In genomic region chr6:167750956-167751358, GRCh38 we compare ENCODE assay signal across 11 cellular contexts.
DNase-seq lines count a peak whose midpoint lies in the region; ATAC-seq and TF ChIP-seq lines count a peak whose summit lies in the region.
"Had no signal": no experiment of that assay in that cellular context is flagged by ENCODE, and none has a peak within 500 bp of the region (broad histone marks: within the 10 kb centered on the region; RNA-seq: fewer than 3 reads in every experiment).

No MANE protein-coding gene starts in this region.

- H3K27me3 ChIP-seq in gastroesophageal sphincter (peaks cover 1% of the 10 kb centered on the region), WERI-Rb-1 (ENCODE audit: insufficient read depth, low read depth, severe bottlenecking) (no peaks in the 10 kb centered on the region)

- WGBS in gastroesophageal sphincter (ENCODE audit: low coverage in 1 of 2), 2 donors: 27% methylated on average over 2 of the region's 4 CpGs; no CpG with 5 or more reads in 1 of the 2 donors

- DNase-seq in natural killer cell treated with Interleukin-12 subunit alpha and Interleukin-12 subunit beta and Interleukin-15 and Interleukin-18, amount 100 ng/mL, for 72 hours (ENCODE audit: low spot score): peak; percentile 56
- DNase-seq in natural killer cell (no peak), medulla oblongata (ENCODE audit: extremely low spot score) (peak; percentile 48), AG08396 (ENCODE audit: low spot score) (no peak), WERI-Rb-1 (no peak)
- DNase-seq in activated T-helper 2 cell treated with anti-CD3 and anti-CD28 coated beads, Interferon-gamma antibody, Interleukin-2, Interleukin-4, amounts not matched to agents 10 μg/mL and 5 μg/mL and 100 μg/mL, durations not matched to agents 14 hours and 24 hours and 36 hours (ENCODE audit: low spot score): no peak
- DNase-seq: amniotic stem cell, NCI-H187 treated with DMSO at 0.1 percent for 48 hours, SK-N-SH had no signal

- H3K4me3 ChIP-seq in gastroesophageal sphincter: no peak overlapping the region
- no peak overlapping the region for H3K4me3 ChIP-seq in WERI-Rb-1 (ENCODE audit: low read depth, low read length)

- H3K27ac Mint-ChIP-seq in natural killer cell treated with Interleukin-12 subunit alpha and Interleukin-12 subunit beta and Interleukin-15 and Interleukin-18, amount 100 ng/mL, for 72 hours: no peak overlapping the region
- no peak overlapping the region for H3K27ac Mint-ChIP-seq in natural killer cell
- H3K27ac Mint-ChIP-seq in activated T-helper 2 cell treated with anti-CD3 and anti-CD28 coated beads, Interferon-gamma antibody, Interleukin-2, Interleukin-4, amounts not matched to agents 10 μg/mL and 5 μg/mL and 100 μg/mL, durations not matched to agents 14 hours and 24 hours and 36 hours: no peak overlapping the region

- H3K36me3 ChIP-seq in gastroesophageal sphincter: no peaks in the 10 kb centered on the region
- H3K36me3 ChIP-seq in WERI-Rb-1: no peaks in the 10 kb centered on the region

- H3K27ac ChIP-seq in gastroesophageal sphincter: peak overlapping the region in 1 of 4 donors; percentile 31
- H3K27ac ChIP-seq in WERI-Rb-1: no peak overlapping the region

- TF ChIP-seq CTCF in natural killer cell (IDR thresholded peaks at IDR 0.05) (no peak), gastroesophageal sphincter (IDR thresholded peaks at IDR 0.05) (no peak), WERI-Rb-1 (IDR thresholded peaks at IDR 0.05; ENCODE audit: low read depth, low read length) (no peak)

- H3K4me1 Mint-ChIP-seq in natural killer cell treated with Interleukin-12 subunit alpha and Interleukin-12 subunit beta and Interleukin-15 and Interleukin-18, amount 100 ng/mL, for 72 hours (ENCODE audit: low read depth in 2 of 2): no peaks in the 10 kb centered on the region
- no peaks in the 10 kb centered on the region for H3K4me1 Mint-ChIP-seq in natural killer cell
- no peaks in the 10 kb centered on the region for H3K4me1 Mint-ChIP-seq in activated T-helper 2 cell treated with anti-CD3 and anti-CD28 coated beads, Interferon-gamma antibody, Interleukin-2, Interleukin-4, amounts not matched to agents 10 μg/mL and 5 μg/mL and 100 μg/mL, durations not matched to agents 14 hours and 24 hours and 36 hours (ENCODE audit: low read depth)

- ATAC-seq in natural killer cell treated with Interleukin-12 subunit alpha and Interleukin-12 subunit beta and Interleukin-15 and Interleukin-18, amount 100 ng/mL, for 72 hours: no peak
- ATAC-seq in natural killer cell (no peak), gastroesophageal sphincter (peak; percentile 65), GM19463 (IDR thresholded peaks at IDR 0.05; ENCODE audit: unreplicated experiment) (no peak)

- H3K9me3 Mint-ChIP-seq in natural killer cell treated with Interleukin-12 subunit alpha and Interleukin-12 subunit beta and Interleukin-15 and Interleukin-18, amount 100 ng/mL, for 72 hours: no peaks in the 10 kb centered on the region
- no peaks in the 10 kb centered on the region for H3K9me3 Mint-ChIP-seq in natural killer cell
- H3K9me3 Mint-ChIP-seq in activated T-helper 2 cell treated with anti-CD3 and anti-CD28 coated beads, Interferon-gamma antibody, Interleukin-2, Interleukin-4, amounts not matched to agents 10 μg/mL and 5 μg/mL and 100 μg/mL, durations not matched to agents 14 hours and 24 hours and 36 hours: no peaks in the 10 kb centered on the region

- no peak for TF ChIP-seq EP300 in gastroesophageal sphincter (IDR thresholded peaks at IDR 0.05)

- no peaks in the 10 kb centered on the region for H3K36me3 Mint-ChIP-seq in natural killer cell treated with Interleukin-12 subunit alpha and Interleukin-12 subunit beta and Interleukin-15 and Interleukin-18, amount 100 ng/mL, for 72 hours
- H3K36me3 Mint-ChIP-seq in natural killer cell: no peaks in the 10 kb centered on the region
- no peaks in the 10 kb centered on the region for H3K36me3 Mint-ChIP-seq in activated T-helper 2 cell treated with anti-CD3 and anti-CD28 coated beads, Interferon-gamma antibody, Interleukin-2, Interleukin-4, amounts not matched to agents 10 μg/mL and 5 μg/mL and 100 μg/mL, durations not matched to agents 14 hours and 24 hours and 36 hours (ENCODE audit: low read depth)

- peaks cover 0 to 23% (median 7%) of the 10 kb centered on the region in 3 donors for H3K4me1 ChIP-seq in gastroesophageal sphincter

- no peak overlapping the region for H3K4me3 Mint-ChIP-seq in natural killer cell treated with Interleukin-12 subunit alpha and Interleukin-12 subunit beta and Interleukin-15 and Interleukin-18, amount 100 ng/mL, for 72 hours
- H3K4me3 Mint-ChIP-seq in natural killer cell: no peak overlapping the region
- no peak overlapping the region for H3K4me3 Mint-ChIP-seq in activated T-helper 2 cell treated with anti-CD3 and anti-CD28 coated beads, Interferon-gamma antibody, Interleukin-2, Interleukin-4, amounts not matched to agents 10 μg/mL and 5 μg/mL and 100 μg/mL, durations not matched to agents 14 hours and 24 hours and 36 hours (ENCODE audit: low read depth)

- no peak for TF ChIP-seq POLR2A in gastroesophageal sphincter (IDR thresholded peaks at IDR 0.05)

- peaks cover 2 to 15% of the 10 kb centered on the region in 2 donors for H3K27me3 Mint-ChIP-seq in natural killer cell treated with Interleukin-12 subunit alpha and Interleukin-12 subunit beta and Interleukin-15 and Interleukin-18, amount 100 ng/mL, for 72 hours
- peaks cover 0 to 8% of the 10 kb centered on the region in 2 donors for H3K27me3 Mint-ChIP-seq in natural killer cell (ENCODE audit: low read depth in 2 of 2)
- peaks cover 3% of the 10 kb centered on the region for H3K27me3 Mint-ChIP-seq in activated T-helper 2 cell treated with anti-CD3 and anti-CD28 coated beads, Interferon-gamma antibody, Interleukin-2, Interleukin-4, amounts not matched to agents 10 μg/mL and 5 μg/mL and 100 μg/mL, durations not matched to agents 14 hours and 24 hours and 36 hours (ENCODE audit: low read depth)

- intact Hi-C loops in natural killer cell (cut with micrococcal nuclease): no loop called here
- intact Hi-C loops in activated T-helper 2 cell treated with anti-CD3 and anti-CD28 coated beads, Interferon-gamma antibody, Interleukin-2, Interleukin-4, amounts not matched to agents 10 μg/mL and 5 μg/mL and 100 μg/mL, durations not matched to agents 14 hours and 24 hours and 36 hours (cut with micrococcal nuclease): no loop called here

- H3K9me3 ChIP-seq in gastroesophageal sphincter (no peaks in the 10 kb centered on the region), WERI-Rb-1 (ENCODE audit: severe bottlenecking) (no peaks in the 10 kb centered on the region)
- H3K9me3 ChIP-seq: SK-N-SH had no signal

Comparison
In these comparisons a context has a peak if more than half of its experiments do, and no peak if none do; other contexts are left out.
1. DNase-seq: peak in natural killer cell treated with Interleukin-12 subunit alpha and Interleukin-12 subunit beta and Interleukin-15 and Interleukin-18, amount 100 ng/mL, for 72 hours (single experiment) and medulla oblongata (single experiment); none in natural killer cell (single experiment), AG08396 (single experiment), activated T-helper 2 cell treated with anti-CD3 and anti-CD28 coated beads, Interferon-gamma antibody, Interleukin-2, Interleukin-4, amounts not matched to agents 10 μg/mL and 5 μg/mL and 100 μg/mL, durations not matched to agents 14 hours and 24 hours and 36 hours (single experiment) and WERI-Rb-1 (single experiment).